Comparison of ENCODE assay signal across 24 cellular contexts in genomic region chr14:100262545-100262944, GRCh38. TPM values are rescaled to one million over a fixed set of nuclear protein-coding genes. Genes with fewer than 3 reads are reported as not detected.
DNase-seq lines count a peak whose midpoint lies in the region; ATAC-seq and TF ChIP-seq lines count a peak whose summit lies in the region.
"Had no signal": no experiment of that assay in that cellular context is flagged by ENCODE, and none has a peak within 500 bp of the region (broad histone marks: within the 10 kb centered on the region; RNA-seq: fewer than 3 reads in every experiment).

No MANE protein-coding gene starts in this region.

- DNase-seq in left ventricle myocardium superior (no peak), cardiac septum (ENCODE audit: low spot score) (no peak), Panc1 (ENCODE audit: low read depth, low spot score) (no peak), endodermal cell (no peak), adrenal gland (no peak)
- DNase-seq in stimulated activated naive B cell treated with anti-CD40 and anti-IgM and Interleukin-4, amounts not matched to agents 10 μg/mL and 1 μg/mL and 100 μg/mL, for 72 hours = no peak
- no peak for DNase-seq in activated CD4-positive, CD25-positive, alpha-beta regulatory T cell treated with anti-CD3 and anti-CD28 coated beads, Interleukin-2, amount 50 U/mL, for 72 hours
- DNase-seq: amniotic stem cell; central memory CD4-positive, alpha-beta T cell; erythroblast; foreskin keratinocyte; KBM-7; left lung; MM.1S; NCI-H1436 treated with DMSO at 0.1 percent for 48 hours; NCI-H510A treated with DMSO at 0.1 percent for 48 hours; NK-92 treated with Interleukin-12 subunit alpha and Interleukin-12 subunit beta, amount 100 ng/mL, for 24 hours; SK-N-SH; stimulated activated CD4-positive, alpha-beta T cell treated with anti-CD3 and anti-CD28 coated beads, Interleukin-4, amount 100 ng/mL, for 1 hour; tibial artery; WERI-Rb-1 had no signal

- BruUV-seq in Panc1 (replicated peaks; lab: Mats Ljungman, UMichigan) = TSS peak; percentile 26

- POLR2A ChIA-PET in Panc1 (lab: Charles Lee) = no interaction called here

- H3K9me3 ChIP-seq in Panc1 (ENCODE audit: control insufficient read depth, insufficient read depth, low read depth, low read length) (no peaks in the 10 kb centered on the region), endodermal cell (ENCODE audit: control insufficient read depth, low read length) (no peaks in the 10 kb centered on the region), adrenal gland (replicated peaks in 1 of 3) (no peaks in the 10 kb centered on the region)
- H3K9me3 ChIP-seq: left lung, SK-N-SH, tibial artery had no signal

- H3K27ac Mint-ChIP-seq in endodermal cell = peak overlapping the region; percentile 30
- H3K27ac Mint-ChIP-seq in stimulated activated naive B cell treated with anti-CD40 and anti-IgM and Interleukin-4, amounts not matched to agents 10 μg/mL and 1 μg/mL and 100 μg/mL, for 72 hours = peak overlapping the region; percentile 9

- no peaks in the 10 kb centered on the region; the same call in 1 of the 2 replicates for H3K4me1 ChIP-seq in Panc1 (ENCODE audit: control insufficient read depth, insufficient read depth, low read length)
- H3K4me1 ChIP-seq in endodermal cell (ENCODE audit: control insufficient read depth, insufficient read depth, low read length) = no peaks in the 10 kb centered on the region
- H3K4me1 ChIP-seq in adrenal gland (replicated peaks in 1 of 2) = peaks cover 13 to 34% of the 10 kb centered on the region in 2 donors
- H3K4me1 ChIP-seq: foreskin keratinocyte had no signal

- ATAC-seq in left ventricle myocardium superior (peak; percentile 38), Panc1 (no peak)
- no peak for ATAC-seq in stimulated activated naive B cell treated with anti-CD40 and anti-IgM and Interleukin-4, amounts not matched to agents 10 μg/mL and 1 μg/mL and 100 μg/mL, for 72 hours (replicated peaks)
- ATAC-seq: foreskin keratinocyte, left lung had no signal

- no peak overlapping the region for H3K27ac ChIP-seq in Panc1 (ENCODE audit: low read length)
- no peak overlapping the region for H3K27ac ChIP-seq in endodermal cell (ENCODE audit: low read depth, low read length)
- H3K27ac ChIP-seq in adrenal gland = peak overlapping the region in 2 of 5 donors; percentile 25 to 32
- H3K27ac ChIP-seq: foreskin keratinocyte, tibial artery, WERI-Rb-1 had no signal

- no peak overlapping the region for H3K4me3 ChIP-seq in Panc1 (ENCODE audit: low read depth in 2 of 2, low read length in 2 of 2)
- H3K4me3 ChIP-seq in endodermal cell (ENCODE audit: low read length) = no peak overlapping the region
- H3K4me3 ChIP-seq in adrenal gland = no peak overlapping the region
- H3K4me3 ChIP-seq: left lung, skin epidermis, tibial artery had no signal

- TF ChIP-seq CTCF in Panc1 (IDR thresholded peaks at IDR 0.05) (no peak), endodermal cell (conservative IDR thresholded peaks at IDR 0.05) (no peak), adrenal gland (IDR thresholded peaks at IDR 0.05) (no peak)

- in situ Hi-C loops in Panc1 (cut with HindIII; ENCODE audit: low pct_unique_long_range_greater_than_20kb, low sequenced_read_pairs) = no loop called here

- H3K4me1 Mint-ChIP-seq in endodermal cell = peaks cover 6% of the 10 kb centered on the region
- H3K4me1 Mint-ChIP-seq in stimulated activated naive B cell treated with anti-CD40 and anti-IgM and Interleukin-4, amounts not matched to agents 10 μg/mL and 1 μg/mL and 100 μg/mL, for 72 hours = peaks cover 44 to 75% of the 10 kb centered on the region in 2 donors

- no peaks in the 10 kb centered on the region for H3K27me3 Mint-ChIP-seq in endodermal cell (ENCODE audit: insufficient read depth)
- no peaks in the 10 kb centered on the region for H3K27me3 Mint-ChIP-seq in stimulated activated naive B cell treated with anti-CD40 and anti-IgM and Interleukin-4, amounts not matched to agents 10 μg/mL and 1 μg/mL and 100 μg/mL, for 72 hours
- H3K27me3 Mint-ChIP-seq: stimulated activated naive CD8-positive, alpha-beta T cell treated with anti-CD3 and anti-CD28 coated beads, Interleukin-15, Interleukin-2, amounts not matched to agents 100 ng/mL and 50 ng/mL, for 24 hours had no signal

- intact Hi-C loops in left ventricle myocardium superior (cut with micrococcal nuclease) = no loop called here
- intact Hi-C loops in cardiac septum (cut with DNase I) = no loop called here
- intact Hi-C loops in Panc1 (cut with micrococcal nuclease; ENCODE audit: unreplicated experiment) = no loop called here
- intact Hi-C loops in adrenal gland (cut with DNase I) = no loop called here

- H3K4me3 Mint-ChIP-seq in endodermal cell = no peak overlapping the region
- no peak overlapping the region for H3K4me3 Mint-ChIP-seq in stimulated activated naive B cell treated with anti-CD40 and anti-IgM and Interleukin-4, amounts not matched to agents 10 μg/mL and 1 μg/mL and 100 μg/mL, for 72 hours
- H3K4me3 Mint-ChIP-seq: stimulated activated naive CD8-positive, alpha-beta T cell treated with anti-CD3 and anti-CD28 coated beads, Interleukin-15, Interleukin-2, amounts not matched to agents 100 ng/mL and 50 ng/mL, for 24 hours had no signal

- CTCF ChIA-PET in Panc1 (lab: Charles Lee) = interaction anchor here (0.6 kb wide), 2 partner anchors 39 to 40 kb away, joined by 3 to 6 read pairs; no protein-coding TSS in a partner anchor

- 94% methylated on average over 5 of the region's 5 CpGs; no CpG with 5 or more reads in 1 of the 2 experiments for WGBS in endodermal cell (ENCODE audit: insufficient coverage in 1 of 2, insufficient read length in 1 of 2), 2 experiments
- 62 to 81% (median 70%) methylated on average over 5 of the region's 5 CpGs for WGBS in adrenal gland, 4 donors

- H3K36me3 ChIP-seq in Panc1 (ENCODE audit: control insufficient read depth, insufficient read depth, low read length) = no peaks in the 10 kb centered on the region; the same call in 1 of the 2 replicates
- peaks cover 45% of the 10 kb centered on the region for H3K36me3 ChIP-seq in endodermal cell (ENCODE audit: control insufficient read depth, insufficient read depth, low read length)
- peaks cover 0 to 27% of the 10 kb centered on the region in 2 donors for H3K36me3 ChIP-seq in adrenal gland (replicated peaks in 1 of 2)

- no peaks in the 10 kb centered on the region for H3K9me3 Mint-ChIP-seq in endodermal cell
- no peaks in the 10 kb centered on the region for H3K9me3 Mint-ChIP-seq in stimulated activated naive B cell treated with anti-CD40 and anti-IgM and Interleukin-4, amounts not matched to agents 10 μg/mL and 1 μg/mL and 100 μg/mL, for 72 hours
- H3K9me3 Mint-ChIP-seq: stimulated activated naive CD8-positive, alpha-beta T cell treated with anti-CD3 and anti-CD28 coated beads, Interleukin-15, Interleukin-2, amounts not matched to agents 100 ng/mL and 50 ng/mL, for 24 hours; T-helper 2 cell treated with Interferon-gamma antibody and Interleukin-4, amounts not matched to agents 5 μg/mL and 100 μg/mL, for 36 hours had no signal

- H3K27me3 ChIP-seq in Panc1 (ENCODE audit: control insufficient read depth, insufficient read depth, low read length) (no peaks in the 10 kb centered on the region), endodermal cell (ENCODE audit: control insufficient read depth, insufficient read depth, low read length, poor library complexity, severe bottlenecking) (no peaks in the 10 kb centered on the region), adrenal gland (no peaks in the 10 kb centered on the region)
- H3K27me3 ChIP-seq: foreskin keratinocyte, left lung, tibial artery had no signal

- no peak for TF ChIP-seq POLR2A in adrenal gland (IDR thresholded peaks at IDR 0.05)

- H3K36me3 Mint-ChIP-seq in endodermal cell (ENCODE audit: low read depth) = peaks cover 46% of the 10 kb centered on the region
- H3K36me3 Mint-ChIP-seq in stimulated activated naive B cell treated with anti-CD40 and anti-IgM and Interleukin-4, amounts not matched to agents 10 μg/mL and 1 μg/mL and 100 μg/mL, for 72 hours = peaks cover 26 to 40% of the 10 kb centered on the region in 2 donors

- no peak overlapping the region for H3K9ac ChIP-seq in endodermal cell (ENCODE audit: extremely low read depth, low read length, poor library complexity, severe bottlenecking)
- H3K9ac ChIP-seq: SK-N-SH had no signal

RNA-seq across cellular contexts. Expression of gene YY1, which starts 23.6 kb away (rescaled TPM):
- total RNA-seq in left ventricle myocardium superior (48.1 TPM), cardiac septum (44.3 TPM), Panc1 (2021; ENCODE audit: unreplicated experiment) (71.3 TPM), endodermal cell (100 to 1,000 TPM in 1 of 2 donors, 10 to 100 TPM in 1; 94.8 to 103 TPM), adrenal gland (10 to 100 TPM; 44.3 to 79.7 (median 57.4) TPM)
- polyA plus RNA-seq in Panc1 (2012; ENCODE audit: insufficient read length) = 39.7 TPM
- polyA plus RNA-seq in endodermal cell (2013, experiment 1 of 2) = 84.2 TPM
- 82.6 TPM for polyA plus RNA-seq in endodermal cell (2013, experiment 2 of 2)
- 10 to 100 TPM; 20.1 to 57.3 (median 32.7) TPM for polyA plus RNA-seq in adrenal gland

RNA-seq across cellular contexts. Expression of gene SLC25A29, which starts 43.7 kb away (rescaled TPM):
- 16.5 TPM for total RNA-seq in left ventricle myocardium superior
- 29.3 TPM for total RNA-seq in cardiac septum
- total RNA-seq in Panc1 (2021; ENCODE audit: unreplicated experiment) = 33.6 TPM
- polyA plus RNA-seq in Panc1 (2012; ENCODE audit: insufficient read length) = 37.2 TPM
- total RNA-seq in endodermal cell = 100 to 1,000 TPM; 234 to 263 TPM
- polyA plus RNA-seq in endodermal cell (2013, experiment 1 of 2) = 114 TPM
- polyA plus RNA-seq in endodermal cell (2013, experiment 2 of 2) = 95.7 TPM
- 100 to 1,000 TPM in 2 of 8 donors, 10 to 100 TPM in 6; 34.4 to 118 (median 88.4) TPM for total RNA-seq in adrenal gland
- polyA plus RNA-seq in adrenal gland = 100 to 1,000 TPM in 2 of 3 donors, 1 to 10 TPM in 1; 9.0 to 277 (median 150) TPM
